In genomic region chr22:50260434-50260800, GRCh38 we compare ENCODE assay signal across 8 cellular contexts. TPM values are rescaled to one million over a fixed set of nuclear protein-coding genes. Genes with fewer than 3 reads are reported as not detected.
A peak's percentile ranks its signal among the peaks of the same experiment; 100 is the strongest.
DNase-seq lines count a peak whose midpoint lies in the region; ATAC-seq, FAIRE-seq and TF ChIP-seq lines count a peak whose summit lies in the region.

No MANE protein-coding gene starts in this region.

- POLR2A ChIA-PET in A549 (lab: Yijun Ruan, JAX) (interaction anchor here (0.5 to 0.7 kb wide), 2 partner anchors 9 to 70 kb away, joined by 3 to 4 read pairs; partner anchors contain the start of gene HDAC10), HCT116 (lab: Charles Lee) (interaction anchor here (1.0 kb wide), 1 partner anchor 9 kb away, joined by 3 read pairs; no protein-coding TSS in a partner anchor), HEK293T (lab: Yijun Ruan, JAX) (interaction anchor here (0.8 to 1.9 kb wide), 9 partner anchors 8 to 265 kb away, joined by 3 to 13 read pairs (median 4); partner anchors contain the start of genes HDAC10 and SCO2)
- POLR2A ChIA-PET in CD8-positive, alpha-beta memory T cell (lab: Charles Lee): interaction anchor here (1.6 kb wide), 1 partner anchor 46 kb away, joined by 3 read pairs; no protein-coding TSS in a partner anchor

- H3K79me2 ChIP-seq in HCT116 (ENCODE audit: insufficient read depth, low read length): peaks cover 28% of the 10 kb centered on the region

- H3K9me3 ChIP-seq in A549 (no peaks in the 10 kb centered on the region), HCT116 (ENCODE audit: control insufficient read depth in 1 of 2, insufficient read depth in 1 of 2, low read depth in 1 of 2, low read length in 2 of 2) (no peaks in the 10 kb centered on the region), right lobe of liver (no peaks in the 10 kb centered on the region)
- no peaks in the 10 kb centered on the region for H3K9me3 ChIP-seq in CD8-positive, alpha-beta memory T cell (ENCODE audit: low read length)

- no peak for TF ChIP-seq RAD21 in A549 (conservative IDR thresholded peaks at IDR 0.05 in 1 of 2, IDR thresholded peaks at IDR 0.05 in 1 of 2)
- TF ChIP-seq RAD21 in HCT116 (IDR thresholded peaks at IDR 0.05; ENCODE audit: low read depth): no peak

- H3K9me3 Mint-ChIP-seq in CD8-positive, alpha-beta memory T cell: no peaks in the 10 kb centered on the region
- no peaks in the 10 kb centered on the region for H3K9me3 Mint-ChIP-seq in activated naive CD4-positive, alpha-beta T cell treated with anti-CD3 and anti-CD28 coated beads, Interleukin-2, amount 50 U/mL, for 72 hours

- H3K27ac Mint-ChIP-seq in CD8-positive, alpha-beta memory T cell: no peak overlapping the region
- H3K27ac Mint-ChIP-seq in activated naive CD4-positive, alpha-beta T cell treated with anti-CD3 and anti-CD28 coated beads, Interleukin-2, amount 50 U/mL, for 72 hours: no peak overlapping the region

- WGBS in A549 (ENCODE audit: missing lambda C conversion rate): 0% methylated on average over 3 of the region's 11 CpGs
- no CpG with 5 or more reads among the region's 11 CpGs for WGBS in right lobe of liver (ENCODE audit: insufficient coverage, low coverage, low lambda C conversion rate, missing lambda C conversion rate)

- H3K4me2 ChIP-seq in A549: peak overlapping the region; percentile 90
- H3K4me2 ChIP-seq in HCT116 (ENCODE audit: low read length): peak overlapping the region; percentile 95

- no peak for TF ChIP-seq POLR2A in A549 (IDR thresholded peaks at IDR 0.05; ENCODE audit: low read length)
- no peak for TF ChIP-seq POLR2A in HCT116 (IDR thresholded peaks at IDR 0.05; ENCODE audit: borderline replicate concordance, extremely low read depth, insufficient read depth, insufficient read length)
- no peak for TF ChIP-seq POLR2A in right lobe of liver (IDR thresholded peaks at IDR 0.05)

- TF ChIP-seq CTCF in A549 (IDR thresholded peaks at IDR 0.05) (no peak), HCT116 (IDR thresholded peaks at IDR 0.05 in 2 of 3, conservative IDR thresholded peaks at IDR 0.05 in 1 of 3; ENCODE audit: borderline replicate concordance in 1 of 3, insufficient read depth in 1 of 3, low read depth in 2 of 3, low read length in 2 of 3) (no peak), right lobe of liver (IDR thresholded peaks at IDR 0.05) (no peak)

- FAIRE-seq in A549 (lab: Jason Lieb, UNC): no peak

- TF ChIP-seq EP300 in A549 (IDR thresholded peaks at IDR 0.05): no peak

- ATAC-seq in A549 (peak; percentile 2 to 54; a peak in 3 of 6 replicates), HCT116 (0 out of 2 replicates have a peak, but pooled peaks have one; percentile 4), right lobe of liver (no peak)
- no peak for ATAC-seq in activated naive CD4-positive, alpha-beta T cell treated with anti-CD3 and anti-CD28 coated beads, Interleukin-2, amount 50 U/mL, for 72 hours

- H3K9me2 ChIP-seq in HCT116 (ENCODE audit: insufficient read depth): no peaks in the 10 kb centered on the region

- CTCF ChIA-PET in A549 (lab: Yijun Ruan, JAX): interaction anchor here (0.9 to 1.6 kb wide), 3 partner anchors 9 to 13 kb away, joined by 4 to 11 read pairs (median 5); partner anchors contain the start of gene HDAC10
- CTCF ChIA-PET in HCT116 (lab: Charles Lee): interaction anchor here (1.0 to 1.3 kb wide), 2 partner anchors 8 to 13 kb away, joined by 3 to 7 read pairs; no protein-coding TSS in a partner anchor
- CTCF ChIA-PET in CD8-positive, alpha-beta memory T cell (lab: Charles Lee): no interaction called here
- CTCF ChIA-PET in HEK293T (lab: Yijun Ruan, JAX): interaction anchor here (1.1 to 1.4 kb wide), 3 partner anchors 8 to 19 kb away, joined by 4 read pairs; no protein-coding TSS in a partner anchor

- no peaks in the 10 kb centered on the region for H3K36me3 Mint-ChIP-seq in CD8-positive, alpha-beta memory T cell
- no peaks in the 10 kb centered on the region for H3K36me3 Mint-ChIP-seq in activated naive CD4-positive, alpha-beta T cell treated with anti-CD3 and anti-CD28 coated beads, Interleukin-2, amount 50 U/mL, for 72 hours

- DNase-seq in A549 (ENCODE audit: low read depth in 1 of 2, low spot score in 1 of 2): no peak
- DNase-seq in HCT116 (ENCODE audit: low read depth, low spot score): no peak
- no peak for DNase-seq in right lobe of liver
- DNase-seq in NCI-H446 (lab: John Stamatoyannopoulos, UW): no peak
- no peak for DNase-seq in CD8-positive, alpha-beta memory T cell
- no peak for DNase-seq in HEK293T (ENCODE audit: extremely low spot score)
- DNase-seq in activated naive CD4-positive, alpha-beta T cell treated with anti-CD3 and anti-CD28 coated beads, Interleukin-2, amount 50 U/mL, for 72 hours (ENCODE audit: low spot score in 2 of 2): no peak

- H3K27ac ChIP-seq in A549 (peak overlapping the region; percentile 98 to 99), HCT116 (ENCODE audit: low read depth, low read length) (peak overlapping the region; percentile 83), angular gyrus (ENCODE audit: low read depth, low read length) (peak overlapping the region; percentile 56), right lobe of liver (no peak overlapping the region)
- no peak overlapping the region for H3K27ac ChIP-seq in CD8-positive, alpha-beta memory T cell (ENCODE audit: low read depth, low read length)

- H3K4me1 Mint-ChIP-seq in CD8-positive, alpha-beta memory T cell: peaks cover 0 to 16% (median 6%) of the 10 kb centered on the region in 3 donors

- TSS peak; percentile 24 for BruUV-seq in HCT116 (replicated peaks; lab: Mats Ljungman, UMichigan)

- peaks cover 11 to 26% of the 10 kb centered on the region in 2 donors for H3K27me3 Mint-ChIP-seq in CD8-positive, alpha-beta memory T cell

- H4K20me1 ChIP-seq in HCT116 (ENCODE audit: insufficient read depth): no peaks in the 10 kb centered on the region

- H3K4me3 Mint-ChIP-seq in CD8-positive, alpha-beta memory T cell: peak overlapping the region in 1 of 7 donors; percentile 36

- H3K36me3 ChIP-seq in HCT116 (ENCODE audit: control insufficient read depth in 1 of 2, insufficient read depth in 2 of 2, low read length in 2 of 2) (peaks cover 0 to 11% of the 10 kb centered on the region in 2 experiments; a peak in 2 of 4 replicates), right lobe of liver (no peaks in the 10 kb centered on the region)
- H3K36me3 ChIP-seq in CD8-positive, alpha-beta memory T cell (ENCODE audit: insufficient read depth, low read length): no peaks in the 10 kb centered on the region

- RAD21 ChIA-PET in HCT116 (lab: Charles Lee; ENCODE audit: low non-redundant PET in 1 of 2, low total read pairs in 2 of 2, uncharacterized antibody in 2 of 2, unreplicated experiment in 2 of 2): interaction anchor here in 1 of 2 experiments (1.2 kb wide), 1 partner anchor 9 kb away, joined by 3 read pairs; the partner anchor contains the start of gene HDAC10

- H2AFZ ChIP-seq in HCT116 (ENCODE audit: low read depth, low read length, poor library complexity, severe bottlenecking): no peak overlapping the region

- H3K27me3 ChIP-seq in HCT116 (ENCODE audit: insufficient read depth, low read length) (no peaks in the 10 kb centered on the region), right lobe of liver (no peaks in the 10 kb centered on the region)
- H3K27me3 ChIP-seq in CD8-positive, alpha-beta memory T cell (ENCODE audit: insufficient read depth, low read length, poor library complexity, severe bottlenecking): peaks cover 13% of the 10 kb centered on the region

- intact Hi-C loops in HCT116 (cut with micrococcal nuclease): no loop called here
- intact Hi-C loops in right lobe of liver (cut with DNase I): no loop called here

- H3K4me1 ChIP-seq in A549: peaks cover 23% of the 10 kb centered on the region
- H3K4me1 ChIP-seq in HCT116 (ENCODE audit: control insufficient read depth in 1 of 2, insufficient read depth in 2 of 2, low read length in 2 of 2): peaks cover 19 to 32% of the 10 kb centered on the region in 2 experiments
- H3K4me1 ChIP-seq in right lobe of liver: peaks cover 0 to 24% (median 8%) of the 10 kb centered on the region in 4 donors
- H3K4me1 ChIP-seq in CD8-positive, alpha-beta memory T cell (ENCODE audit: insufficient read depth, low read length): no peaks in the 10 kb centered on the region

- H3K9ac ChIP-seq in HCT116 (ENCODE audit: low read length): peak overlapping the region; percentile 94

- H3K4me3 ChIP-seq in A549 (peak overlapping the region; percentile 90), HCT116 (replicated peaks in 1 of 2; ENCODE audit: low read depth in 1 of 2, low read length in 2 of 2) (peak overlapping the region; percentile 79 to 90), right lobe of liver (peak overlapping the region in 2 of 3 donors; percentile 42 to 48)
- no peak overlapping the region for H3K4me3 ChIP-seq in CD8-positive, alpha-beta memory T cell (ENCODE audit: low read length)

RNA-seq across cellular contexts. Expression of gene MAPK12, which starts 1.1 kb away (rescaled TPM):
- polyA plus RNA-seq in A549 (2011; rRNA removed) (12.5 and 13.5 TPM in 2 replicates), A549 (2017; fragmentation: RNase III; extraction: RNeasy Plus Mini Kit Qiagen cat#74134 plus additional on column Dnase treatment) (24.1 to 26.0 TPM (median 25.8 TPM) in 3 replicates)
- 29.7 and 32.2 TPM in 2 replicates for polyA plus RNA-seq in A549 (2012; cell fraction: cytosol; rRNA removed)
- polyA plus RNA-seq in A549 (2012; cell fraction: nucleus; rRNA removed): 124 and 133 TPM in 2 replicates
- 13.0 and 15.1 TPM in 2 replicates for polyA minus RNA-seq in A549 (2011; rRNA and poly(A)+ RNA removed)
- total RNA-seq in HCT116 (2021; ENCODE audit: unreplicated experiment) (86.7 TPM), right lobe of liver (1 to 10 TPM; 2.1 to 7.6 (median 3.6) TPM)
- 61.5 and 61.8 TPM in 2 replicates for polyA plus RNA-seq in HCT116 (2012)
- total RNA-seq in CD8-positive, alpha-beta memory T cell: 1 to 10 TPM; 9.3 to 9.7 TPM
- polyA plus RNA-seq in CD8-positive, alpha-beta memory T cell: 0.03 TPM
- total RNA-seq in activated naive CD4-positive, alpha-beta T cell treated with anti-CD3 and anti-CD28 coated beads, Interleukin-2, amount 50 U/mL, for 72 hours: 10 to 100 TPM in 1 of 2 donors, 1 to 10 TPM in 1; 7.1 to 14.2 TPM

RNA-seq across cellular contexts. Expression of gene HDAC10, which starts 9.4 kb away (rescaled TPM):
- polyA plus RNA-seq in A549 (2011; rRNA removed) (2.4 and 2.5 TPM in 2 replicates), A549 (2017; fragmentation: RNase III; extraction: RNeasy Plus Mini Kit Qiagen cat#74134 plus additional on column Dnase treatment) (10.1 to 14.0 TPM (median 12.0 TPM) in 3 replicates)
- 5.3 and 8.2 TPM in 2 replicates for polyA plus RNA-seq in A549 (2012; cell fraction: cytosol; rRNA removed)
- 67.3 and 101 TPM in 2 replicates for polyA plus RNA-seq in A549 (2012; cell fraction: nucleus; rRNA removed)
- polyA minus RNA-seq in A549 (2011; rRNA and poly(A)+ RNA removed): 1.8 and 3.1 TPM in 2 replicates
- total RNA-seq in HCT116 (2021; ENCODE audit: unreplicated experiment) (67.5 TPM), right lobe of liver (10 to 100 TPM; 19.6 to 30.5 (median 23.0) TPM)
- polyA plus RNA-seq in HCT116 (2012): 45.5 and 52.0 TPM in 2 replicates
- total RNA-seq in CD8-positive, alpha-beta memory T cell: 10 to 100 TPM; 42.5 to 44.7 TPM
- 7.5 TPM for polyA plus RNA-seq in CD8-positive, alpha-beta memory T cell
- total RNA-seq in activated naive CD4-positive, alpha-beta T cell treated with anti-CD3 and anti-CD28 coated beads, Interleukin-2, amount 50 U/mL, for 72 hours: 10 to 100 TPM; 43.7 to 67.3 TPM

RNA-seq across cellular contexts. Expression of gene MAPK11, which starts 9.8 kb away (rescaled TPM):
- polyA plus RNA-seq in A549 (2011; rRNA removed): 1.6 and 3.0 TPM in 2 replicates
- polyA plus RNA-seq in A549 (2012; cell fraction: cytosol; rRNA removed): 4.9 and 6.3 TPM in 2 replicates
- polyA plus RNA-seq in A549 (2012; cell fraction: nucleus; rRNA removed): 23.4 and 25.4 TPM in 2 replicates
- polyA plus RNA-seq in A549 (2017; fragmentation: RNase III; extraction: RNeasy Plus Mini Kit Qiagen cat#74134 plus additional on column Dnase treatment): 5.5 to 7.4 TPM (median 5.7 TPM) in 3 replicates
- polyA minus RNA-seq in A549 (2011; rRNA and poly(A)+ RNA removed): 2.8 and 4.9 TPM in 2 replicates
- 19.3 TPM for total RNA-seq in HCT116 (2021; ENCODE audit: unreplicated experiment)
- 15.7 and 17.2 TPM in 2 replicates for polyA plus RNA-seq in HCT116 (2012)
- 1 to 10 TPM; 1.7 to 6.4 (median 2.5) TPM for total RNA-seq in right lobe of liver
- total RNA-seq in CD8-positive, alpha-beta memory T cell: 10 to 100 TPM; 12.8 to 13.2 TPM
- polyA plus RNA-seq in CD8-positive, alpha-beta memory T cell: 0.28 TPM
- total RNA-seq in activated naive CD4-positive, alpha-beta T cell treated with anti-CD3 and anti-CD28 coated beads, Interleukin-2, amount 50 U/mL, for 72 hours: 10 to 100 TPM; 15.6 to 25.7 TPM

RNA-seq across cellular contexts. Expression of gene TUBGCP6, which starts 15.6 kb away (rescaled TPM):
- polyA plus RNA-seq in A549 (2011; rRNA removed) (6.5 and 7.2 TPM in 2 replicates), A549 (2017; fragmentation: RNase III; extraction: RNeasy Plus Mini Kit Qiagen cat#74134 plus additional on column Dnase treatment) (13.3 to 14.3 TPM (median 14.2 TPM) in 3 replicates)
- 10.5 and 15.5 TPM in 2 replicates for polyA plus RNA-seq in A549 (2012; cell fraction: cytosol; rRNA removed)
- polyA plus RNA-seq in A549 (2012; cell fraction: nucleus; rRNA removed): 122 and 169 TPM in 2 replicates
- polyA minus RNA-seq in A549 (2011; rRNA and poly(A)+ RNA removed): 5.7 and 8.2 TPM in 2 replicates
- total RNA-seq in HCT116 (2021; ENCODE audit: unreplicated experiment) (38.6 TPM), right lobe of liver (10 to 100 TPM; 10.4 to 22.6 (median 14.6) TPM)
- polyA plus RNA-seq in HCT116 (2012): 27.0 and 29.9 TPM in 2 replicates
- total RNA-seq in CD8-positive, alpha-beta memory T cell: 10 to 100 TPM; 51.4 to 52.2 TPM
- 18.6 TPM for polyA plus RNA-seq in CD8-positive, alpha-beta memory T cell
- 10 to 100 TPM; 49.6 to 50.9 TPM for total RNA-seq in activated naive CD4-positive, alpha-beta T cell treated with anti-CD3 and anti-CD28 coated beads, Interleukin-2, amount 50 U/mL, for 72 hours

RNA-seq across cellular contexts. Expression of gene PLXNB2, which starts 47.0 kb away (rescaled TPM):
- polyA plus RNA-seq in A549 (2011; rRNA removed) (24.6 and 32.4 TPM in 2 replicates), A549 (2017; fragmentation: RNase III; extraction: RNeasy Plus Mini Kit Qiagen cat#74134 plus additional on column Dnase treatment) (64.4 to 67.2 TPM (median 65.0 TPM) in 3 replicates)
- 42.6 and 58.7 TPM in 2 replicates for polyA plus RNA-seq in A549 (2012; cell fraction: cytosol; rRNA removed)
- polyA plus RNA-seq in A549 (2012; cell fraction: nucleus; rRNA removed): 186 and 235 TPM in 2 replicates
- polyA minus RNA-seq in A549 (2011; rRNA and poly(A)+ RNA removed): 52.7 and 56.9 TPM in 2 replicates
- total RNA-seq in HCT116 (2021; ENCODE audit: unreplicated experiment) (236 TPM), right lobe of liver (100 to 1,000 TPM; 154 to 181 (median 161) TPM)
- 192 and 208 TPM in 2 replicates for polyA plus RNA-seq in HCT116 (2012)
- total RNA-seq in CD8-positive, alpha-beta memory T cell: 10 to 100 TPM; 13.4 to 14.4 TPM
- 0.17 TPM for polyA plus RNA-seq in CD8-positive, alpha-beta memory T cell
- 10 to 100 TPM; 10.3 to 13.1 TPM for total RNA-seq in activated naive CD4-positive, alpha-beta T cell treated with anti-CD3 and anti-CD28 coated beads, Interleukin-2, amount 50 U/mL, for 72 hours

Comparison
In these comparisons a context has a peak if more than half of its experiments do, and no peak if none do; other contexts are left out.
1. ATAC-seq: peak in A549 (2 of 2) and HCT116 (single experiment); none in right lobe of liver (0 of 4) and activated naive CD4-positive, alpha-beta T cell treated with anti-CD3 and anti-CD28 coated beads, Interleukin-2, amount 50 U/mL, for 72 hours (0 of 2).
2. H3K27ac ChIP-seq: peak in A549 (2 of 2), HCT116 (single experiment) and angular gyrus (single experiment); none in right lobe of liver (0 of 3) and CD8-positive, alpha-beta memory T cell (single experiment).